10 cellular contexts compared by ENCODE assay signal in the genomic region with DNA sequence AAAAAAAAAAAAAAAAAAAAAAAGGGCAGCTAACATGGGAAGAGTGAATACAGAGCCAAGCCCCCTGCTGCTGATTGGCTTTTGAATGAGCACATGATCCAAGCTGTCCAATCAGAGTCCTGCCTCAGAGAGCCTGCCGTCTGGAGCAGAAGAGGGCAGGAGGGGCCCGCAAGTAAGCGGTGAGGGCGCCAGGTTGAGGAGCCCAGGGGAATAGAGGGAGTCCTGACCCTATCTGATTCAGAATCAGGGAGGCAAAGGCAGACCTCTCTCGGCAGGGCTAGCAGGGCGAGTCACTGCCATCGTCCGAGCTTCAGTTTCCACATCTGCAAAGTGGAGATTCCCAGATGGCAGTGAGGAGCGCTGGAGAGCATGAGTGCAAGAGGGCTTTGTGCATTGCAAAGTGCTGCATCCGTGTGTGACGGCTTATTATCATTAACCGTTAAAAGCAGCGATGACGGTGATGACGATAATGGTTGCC.
DNase-seq lines count a peak whose midpoint lies in the region; ATAC-seq and TF ChIP-seq lines count a peak whose summit lies in the region.
"Had no signal": no experiment of that assay in that cellular context is flagged by ENCODE, and none has a peak within 500 bp of the region (broad histone marks: within the 10 kb centered on the region; RNA-seq: fewer than 3 reads in every experiment).

No MANE protein-coding gene starts in this region.

- H3K4me3 ChIP-seq in GM23338 (no peak overlapping the region), fibroblast of the aortic adventitia (ENCODE audit: low read depth, low read length) (no peak overlapping the region)
- H3K4me3 ChIP-seq: body of pancreas had no signal

- no peaks in the 10 kb centered on the region; the same call in 1 of the 2 replicates for H3K4me1 ChIP-seq in GM23338 (ENCODE audit: insufficient read depth)

- H3K36me3 ChIP-seq in GM23338 (ENCODE audit: insufficient read depth), result no peaks in the 10 kb centered on the region; the same call in 1 of the 2 replicates

- H3K27me3 Mint-ChIP-seq in GM23338 (ENCODE audit: insufficient read depth, low read depth, poor library complexity), result peaks cover 20% of the 10 kb centered on the region

- no peak overlapping the region for H3K4me2 ChIP-seq in GM23338

- CTCF ChIA-PET in GM10248 (lab: Yijun Ruan, JAX), result no interaction called here

- no peaks in the 10 kb centered on the region for H3K9me3 Mint-ChIP-seq in GM23338

- no peaks in the 10 kb centered on the region for H3K36me3 Mint-ChIP-seq in GM23338 (ENCODE audit: low read depth)

- DNase-seq in ACHN (peak; percentile 51), GM23338 (ENCODE audit: low spot score) (peak; percentile 83), OCI-M1 (lab: John Stamatoyannopoulos, UW) (peak; percentile 61), fibroblast of the aortic adventitia (ENCODE audit: low read depth) (peak; percentile 53), UCSD-AML1 (lab: John Stamatoyannopoulos, UW; ENCODE audit: unreplicated experiment) (no peak), GM10248 (ENCODE audit: extremely low spot score) (no peak)
- DNase-seq: T-helper 1 cell had no signal

- no peaks in the 10 kb centered on the region for H3K27me3 ChIP-seq in GM23338 (ENCODE audit: insufficient read depth)
- H3K27me3 ChIP-seq: body of pancreas had no signal

- H3K79me2 ChIP-seq in GM23338 (replicated peaks; ENCODE audit: insufficient read depth), result no peaks in the 10 kb centered on the region

- peak; percentile 89 for ATAC-seq in GM23338
- no peak for ATAC-seq in HG02642 (IDR thresholded peaks at IDR 0.05; ENCODE audit: poor library complexity, unreplicated experiment)
- ATAC-seq in HG03442 (IDR thresholded peaks at IDR 0.05; ENCODE audit: unreplicated experiment), result no peak
- ATAC-seq: body of pancreas had no signal

- peaks cover 10% of the 10 kb centered on the region; the same call in 2 of the 3 replicates for H3K4me1 Mint-ChIP-seq in GM23338

- no peak overlapping the region for H3K27ac ChIP-seq in GM23338 (ENCODE audit: low read depth)

- H3K27ac Mint-ChIP-seq in GM23338, result no peak overlapping the region

- POLR2A ChIA-PET in GM10248 (lab: Yijun Ruan, JAX), result no interaction called here

- H4K20me1 ChIP-seq in GM23338 (replicated peaks; ENCODE audit: insufficient read depth), result no peaks in the 10 kb centered on the region

- TF ChIP-seq CTCF in GM23338 (conservative IDR thresholded peaks at IDR 0.05; ENCODE audit: low read depth in 2 of 2) (no peak), fibroblast of the aortic adventitia (IDR thresholded peaks at IDR 0.05; ENCODE audit: insufficient read depth, low read length) (no peak), GM10248 (IDR thresholded peaks at IDR 0.05; ENCODE audit: control extremely low read depth, extremely low read depth, low read depth, missing control alignments) (no peak)

- H3K9me2 ChIP-seq in GM23338 (ENCODE audit: insufficient read depth), result peaks cover 4% of the 10 kb centered on the region; the same call in 1 of the 2 replicates

- in situ Hi-C loops in ACHN (cut with HindIII; ENCODE audit: low pct_ligation_motif_present, low pct_unique_long_range_greater_than_20kb, low sequenced_read_pairs), result no loop called here

- H3K4me3 Mint-ChIP-seq in GM23338, result no peak overlapping the region

- H3F3A ChIP-seq in GM23338 (replicated peaks; ENCODE audit: low read depth), result no peaks in the 10 kb centered on the region

- H2AFZ ChIP-seq in GM23338, result no peak overlapping the region

TF ChIP-seq in GM23338, 12 proteins besides CTCF, POLR2A, EP300 and RAD21 (continues in another document):
- TF ChIP-seq, protein P1, sequence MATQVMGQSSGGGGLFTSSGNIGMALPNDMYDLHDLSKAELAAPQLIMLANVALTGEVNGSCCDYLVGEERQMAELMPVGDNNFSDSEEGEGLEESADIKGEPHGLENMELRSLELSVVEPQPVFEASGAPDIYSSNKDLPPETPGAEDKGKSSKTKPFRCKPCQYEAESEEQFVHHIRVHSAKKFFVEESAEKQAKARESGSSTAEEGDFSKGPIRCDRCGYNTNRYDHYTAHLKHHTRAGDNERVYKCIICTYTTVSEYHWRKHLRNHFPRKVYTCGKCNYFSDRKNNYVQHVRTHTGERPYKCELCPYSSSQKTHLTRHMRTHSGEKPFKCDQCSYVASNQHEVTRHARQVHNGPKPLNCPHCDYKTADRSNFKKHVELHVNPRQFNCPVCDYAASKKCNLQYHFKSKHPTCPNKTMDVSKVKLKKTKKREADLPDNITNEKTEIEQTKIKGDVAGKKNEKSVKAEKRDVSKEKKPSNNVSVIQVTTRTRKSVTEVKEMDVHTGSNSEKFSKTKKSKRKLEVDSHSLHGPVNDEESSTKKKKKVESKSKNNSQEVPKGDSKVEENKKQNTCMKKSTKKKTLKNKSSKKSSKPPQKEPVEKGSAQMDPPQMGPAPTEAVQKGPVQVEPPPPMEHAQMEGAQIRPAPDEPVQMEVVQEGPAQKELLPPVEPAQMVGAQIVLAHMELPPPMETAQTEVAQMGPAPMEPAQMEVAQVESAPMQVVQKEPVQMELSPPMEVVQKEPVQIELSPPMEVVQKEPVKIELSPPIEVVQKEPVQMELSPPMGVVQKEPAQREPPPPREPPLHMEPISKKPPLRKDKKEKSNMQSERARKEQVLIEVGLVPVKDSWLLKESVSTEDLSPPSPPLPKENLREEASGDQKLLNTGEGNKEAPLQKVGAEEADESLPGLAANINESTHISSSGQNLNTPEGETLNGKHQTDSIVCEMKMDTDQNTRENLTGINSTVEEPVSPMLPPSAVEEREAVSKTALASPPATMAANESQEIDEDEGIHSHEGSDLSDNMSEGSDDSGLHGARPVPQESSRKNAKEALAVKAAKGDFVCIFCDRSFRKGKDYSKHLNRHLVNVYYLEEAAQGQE (IDR thresholded peaks at IDR 0.05; ENCODE audit: unreplicated experiment), result no peak
- TF ChIP-seq NANOG (IDR thresholded peaks at IDR 0.05; ENCODE audit: borderline replicate concordance) (no peak), POLR2AphosphoS5 (IDR thresholded peaks at IDR 0.05; ENCODE audit: low read depth) (no peak), ZNF114 (CRISPR knock-in tag; IDR thresholded peaks at IDR 0.05) (no peak), CREB1 (CRISPR knock-in tag; IDR thresholded peaks at IDR 0.05; ENCODE audit: low read depth) (no peak), EZH2phosphoT487 (IDR thresholded peaks at IDR 0.05; ENCODE audit: unreplicated experiment) (no peak), ZNF331 (CRISPR knock-in tag; IDR thresholded peaks at IDR 0.05; ENCODE audit: low read depth) (no peak), EZH2 (IDR thresholded peaks at IDR 0.05; ENCODE audit: low read depth, unreplicated experiment) (no peak), JUNB (IDR thresholded peaks at IDR 0.05; ENCODE audit: unreplicated experiment) (no peak)

Comparison
In these comparisons a context has a peak if more than half of its experiments do, and no peak if none do; other contexts are left out.
1. DNase-seq: peak in ACHN (single experiment), GM23338 (single experiment), OCI-M1 (single experiment) and fibroblast of the aortic adventitia (single experiment); none in UCSD-AML1 (single experiment) and GM10248 (single experiment).